ENCODE assay signal across 8 cellular contexts in the genomic region with DNA sequence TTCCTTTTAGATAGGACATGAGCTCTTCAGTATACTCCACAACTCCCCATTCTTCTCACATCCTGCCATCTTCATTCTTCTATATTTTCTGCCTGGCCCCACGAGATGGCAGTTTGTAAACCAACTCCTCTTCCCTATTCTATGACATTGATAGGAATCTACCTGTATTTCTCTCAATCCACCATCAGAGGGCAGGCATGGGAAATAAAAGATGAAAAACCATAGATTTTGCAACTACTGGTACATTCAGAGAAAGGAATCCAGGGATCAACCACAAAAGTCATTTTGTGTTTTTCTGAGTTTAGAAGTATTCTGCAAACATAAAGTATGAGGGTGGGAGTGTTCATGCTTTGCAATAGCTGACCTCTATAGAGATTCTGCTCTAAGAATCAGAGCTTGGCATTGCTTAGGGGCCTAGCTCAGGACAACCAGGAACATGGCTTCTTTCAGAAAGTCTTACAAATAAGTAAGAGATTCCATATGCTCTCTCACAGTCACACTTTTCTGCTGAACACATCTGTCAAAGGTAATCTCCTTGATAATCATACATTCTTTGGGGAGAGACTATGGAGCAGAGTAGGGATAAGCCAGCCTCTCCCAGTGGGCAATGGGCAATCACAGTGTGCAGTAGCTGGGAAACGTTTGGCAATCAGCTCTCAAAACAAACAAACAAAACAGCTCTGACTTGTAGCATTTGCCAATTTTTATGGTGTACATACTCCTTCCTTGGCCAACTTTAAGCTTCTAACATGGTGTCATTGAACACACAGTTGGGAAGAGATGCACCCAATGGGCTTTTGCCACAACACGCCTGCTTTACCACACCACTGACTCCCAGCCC. TPM values are rescaled to one million over a fixed set of nuclear protein-coding genes. Genes with fewer than 3 reads are reported as not detected.
A peak's percentile ranks its signal among the peaks of the same experiment; 100 is the strongest.
DNase-seq lines count a peak whose midpoint lies in the region; ATAC-seq, FAIRE-seq and TF ChIP-seq lines count a peak whose summit lies in the region.

No MANE protein-coding gene starts in this region.

- H3K27ac ChIP-seq in brain microvascular endothelial cell (no peak overlapping the region), kidney (ENCODE audit: low read depth in 2 of 2, low read length in 2 of 2) (no peak overlapping the region), thyroid gland (no peak overlapping the region)

- H3K27me3 Mint-ChIP-seq in activated CD8-positive, alpha-beta memory T cell treated with anti-CD3 and anti-CD28 coated beads, Interleukin-2, amount 10 ng/mL, durations not matched to agents 7 days and 5 days, result peaks cover 30% of the 10 kb centered on the region

- no peak overlapping the region for H3K4me3 ChIP-seq in brain microvascular endothelial cell (ENCODE audit: low read depth, low read length)
- H3K4me3 ChIP-seq in kidney (ENCODE audit: low read length in 2 of 2), result no peak overlapping the region
- no peak overlapping the region for H3K4me3 ChIP-seq in thyroid gland (replicated peaks in 1 of 3)

- H3K9me3 Mint-ChIP-seq in activated CD8-positive, alpha-beta memory T cell treated with anti-CD3 and anti-CD28 coated beads, Interleukin-2, amount 10 ng/mL, durations not matched to agents 7 days and 5 days (ENCODE audit: low read depth), result no peaks in the 10 kb centered on the region

- no peak overlapping the region for H3K4me3 Mint-ChIP-seq in activated CD8-positive, alpha-beta memory T cell treated with anti-CD3 and anti-CD28 coated beads, Interleukin-2, amount 10 ng/mL, durations not matched to agents 7 days and 5 days

- WGBS in thyroid gland, 2 donors, result 42 to 47% methylated on average over 3 of the region's 3 CpGs

- ATAC-seq in activated CD8-positive, alpha-beta memory T cell treated with anti-CD3 and anti-CD28 coated beads, Interleukin-2, amount 10 ng/mL, durations not matched to agents 7 days and 5 days, result peak; percentile 55
- ATAC-seq in HG03342 (IDR thresholded peaks at IDR 0.05; ENCODE audit: unreplicated experiment), result peak; percentile 69

- TF ChIP-seq CTCF in brain microvascular endothelial cell (IDR thresholded peaks at IDR 0.05; ENCODE audit: low read depth, low read length, missing control alignments) (peak; percentile 59), kidney (IDR thresholded peaks at IDR 0.05; ENCODE audit: borderline replicate concordance, extremely low read depth, insufficient read depth) (peak; percentile 66), thyroid gland (IDR thresholded peaks at IDR 0.05) (peak in 5 of 6 experiments; percentile 11 to 75 (median 61))

- CTCF ChIA-PET in activated CD8-positive, alpha-beta memory T cell treated with anti-CD3 and anti-CD28 coated beads, Interleukin-2, amount 10 ng/mL, durations not matched to agents 7 days and 5 days (lab: Charles Lee), result interaction anchor here (0.9 to 1.9 kb wide), 5 partner anchors 44 to 293 kb away, joined by 3 to 9 read pairs (median 4); no protein-coding TSS in a partner anchor

- no peak overlapping the region for H3K9ac ChIP-seq in kidney (ENCODE audit: low read length in 2 of 2)

- no peaks in the 10 kb centered on the region for H3K4me1 Mint-ChIP-seq in activated CD8-positive, alpha-beta memory T cell treated with anti-CD3 and anti-CD28 coated beads, Interleukin-2, amount 10 ng/mL, durations not matched to agents 7 days and 5 days

- intact Hi-C loops in kidney (cut with DNase I) (no loop called here), thyroid gland (cut with DNase I) (loop anchor here (5.0 kb wide), 1 partner anchor 204 kb away; no protein-coding TSS in a partner anchor)

- H3K27ac Mint-ChIP-seq in activated CD8-positive, alpha-beta memory T cell treated with anti-CD3 and anti-CD28 coated beads, Interleukin-2, amount 10 ng/mL, durations not matched to agents 7 days and 5 days, result no peak overlapping the region

- no peaks in the 10 kb centered on the region for H3K36me3 Mint-ChIP-seq in activated CD8-positive, alpha-beta memory T cell treated with anti-CD3 and anti-CD28 coated beads, Interleukin-2, amount 10 ng/mL, durations not matched to agents 7 days and 5 days

- in situ Hi-C loops in brain microvascular endothelial cell (cut with HindIII; ENCODE audit: low pct_ligation_motif_present, low sequenced_read_pairs), result no loop called here

- H3K4me1 ChIP-seq in kidney (ENCODE audit: control insufficient read depth in 1 of 2, insufficient read depth in 1 of 2, low read depth in 1 of 2, low read length in 2 of 2) (no peaks in the 10 kb centered on the region), thyroid gland (no peaks in the 10 kb centered on the region)

- H3K36me3 ChIP-seq in brain microvascular endothelial cell (replicated peaks), result no peaks in the 10 kb centered on the region
- no peaks in the 10 kb centered on the region for H3K36me3 ChIP-seq in kidney (ENCODE audit: control insufficient read depth in 1 of 2, insufficient read depth in 2 of 2, low read length in 2 of 2)
- H3K36me3 ChIP-seq in thyroid gland, result no peaks in the 10 kb centered on the region

- H3K9me3 ChIP-seq in kidney (ENCODE audit: control insufficient read depth in 1 of 2, low read length in 2 of 2) (no peaks in the 10 kb centered on the region), thyroid gland (no peaks in the 10 kb centered on the region)

- H3K27me3 ChIP-seq in brain microvascular endothelial cell (replicated peaks) (no peaks in the 10 kb centered on the region), thyroid gland (no peaks in the 10 kb centered on the region)

- TF ChIP-seq POLR2A in thyroid gland (IDR thresholded peaks at IDR 0.05), result no peak

- FAIRE-seq in kidney (lab: Jason Lieb, UNC), result peak; percentile 92

- DNase-seq in activated CD8-positive, alpha-beta memory T cell treated with anti-CD3 and anti-CD28 coated beads, Interleukin-2, amount 10 ng/mL, durations not matched to agents 7 days and 5 days, result no peak
- no peak for DNase-seq in activated CD8-positive, alpha-beta memory T cell treated with anti-CD3 and anti-CD28 coated beads, Interleukin-2, amount 50 U/mL, for 48 hours
- DNase-seq in NCI-H526 (lab: John Stamatoyannopoulos, UW) (peak; percentile 69 to 84), brain microvascular endothelial cell (peak; percentile 79), kidney (no peak), thyroid gland (no peak)
- no peak for DNase-seq in effector CD4-positive, alpha-beta T cell

RNA-seq across cellular contexts. Expression of a gene that starts 43.1 kb away (rescaled TPM):
- 10 to 100 TPM; 50.4 to 53.3 TPM for total RNA-seq in activated CD8-positive, alpha-beta memory T cell treated with anti-CD3 and anti-CD28 coated beads, Interleukin-2, amount 10 ng/mL, durations not matched to agents 7 days and 5 days
- total RNA-seq in kidney, result 78.1 TPM
- 20.0 TPM for polyA plus RNA-seq in kidney (ENCODE audit: insufficient read depth, low read depth, low replicate concordance)
- total RNA-seq in thyroid gland, result 100 to 1,000 TPM; 102 to 226 (median 145) TPM

Comparison
In these comparisons a context has a peak if more than half of its experiments do, and no peak if none do; other contexts are left out.
1. DNase-seq: peak in NCI-H526 (2 of 2) and brain microvascular endothelial cell (single experiment); none in activated CD8-positive, alpha-beta memory T cell treated with anti-CD3 and anti-CD28 coated beads, Interleukin-2, amount 10 ng/mL, durations not matched to agents 7 days and 5 days (single experiment), activated CD8-positive, alpha-beta memory T cell treated with anti-CD3 and anti-CD28 coated beads, Interleukin-2, amount 50 U/mL, for 48 hours (single experiment), kidney (single experiment), thyroid gland (0 of 2) and effector CD4-positive, alpha-beta T cell (single experiment).
2. Peak in every context shown above with its lines, with median percentiles within 50 percentile points of each other: CTCF ChIP-seq.